Comparison of ENCODE assay signal across 11 cellular contexts in the genomic region with DNA sequence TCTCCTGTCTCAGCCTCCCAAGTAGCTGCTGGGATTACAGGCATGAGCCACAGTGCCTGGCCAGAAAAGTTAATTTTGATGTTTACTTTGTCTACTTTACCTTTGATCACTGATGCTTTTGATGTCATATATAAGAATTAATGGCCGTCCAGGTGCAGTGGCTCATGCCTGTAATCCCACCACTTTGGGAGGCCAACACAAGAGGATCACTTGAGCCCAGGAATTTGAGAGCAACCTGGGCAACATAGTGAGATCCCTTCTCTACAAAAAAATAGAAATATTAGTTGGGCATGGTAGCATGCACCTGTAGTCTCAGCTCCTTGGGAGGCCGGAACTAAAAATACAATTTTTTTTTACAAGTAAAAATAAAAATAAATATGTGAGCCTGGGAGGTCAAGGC.
"Had no signal": no experiment of that assay in that cellular context is flagged by ENCODE, and none has a peak within 500 bp of the region (broad histone marks: within the 10 kb centered on the region; RNA-seq: fewer than 3 reads in every experiment).

No MANE protein-coding gene starts in this region.

- H3K9ac ChIP-seq: GM23248 had no signal

- DNase-seq: GM23248, GOT3, H7, H9, HCEC 1CT, HFFc6 had no signal

- H3K9me3 Mint-ChIP-seq: GM23338, H9, HFFc6 had no signal

- H3K36me3 ChIP-seq: HAP-1 had no signal

- H3K4me3 ChIP-seq: GM23248, GM23338, HAP-1 had no signal

- ATAC-seq: GM23338, HCT116 had no signal

- H3K4me1 Mint-ChIP-seq: GM23338, H9 had no signal

- H3K4me1 ChIP-seq: HAP-1 had no signal

- H3K9me3 ChIP-seq: HAP-1 had no signal

- H3K27ac ChIP-seq: GM23248 had no signal

- H3K4me3 Mint-ChIP-seq: GM23338, H9, HFFc6 had no signal

- H3K27ac Mint-ChIP-seq: GM23338, H9, HFFc6 had no signal

- FAIRE-seq: H1, H54 had no signal

- H2AFZ ChIP-seq: GM23248, GM23338 had no signal

- H3K4me2 ChIP-seq: GM23338 had no signal
